24 cellular contexts compared by ENCODE assay signal in the genomic region with DNA sequence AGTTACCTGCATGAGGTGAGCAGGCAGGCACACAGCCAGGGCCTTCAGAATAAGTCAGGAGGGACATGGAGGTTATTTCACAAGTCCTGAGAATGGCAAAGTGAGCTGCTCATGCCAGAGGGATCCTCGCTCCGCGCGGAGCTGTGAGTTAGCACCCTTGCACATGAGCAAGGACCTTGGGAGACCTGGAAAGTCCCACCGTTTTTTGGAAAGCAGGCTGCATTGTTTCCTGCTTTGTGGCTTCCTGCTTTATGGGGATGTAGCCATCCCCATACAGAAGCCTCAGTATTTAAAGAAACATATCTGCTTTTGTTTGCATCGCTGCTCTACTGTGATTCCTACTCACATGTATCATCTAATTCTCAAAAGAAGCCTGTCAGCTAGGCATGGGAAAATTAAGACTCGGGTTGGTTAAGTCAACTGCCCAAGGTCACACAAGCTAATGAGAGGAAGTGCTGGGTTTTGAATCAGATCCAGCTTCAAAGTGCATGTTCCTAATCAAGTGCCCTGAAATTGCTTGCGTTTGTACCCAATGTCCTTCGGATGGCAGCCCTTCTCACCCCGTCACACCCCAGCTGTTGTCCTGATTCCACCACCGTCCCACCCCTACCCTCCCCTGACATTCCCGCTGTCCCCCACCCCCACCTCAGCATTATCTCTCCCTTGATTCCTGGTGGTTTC.
DNase-seq lines count a peak whose midpoint lies in the region; ATAC-seq and TF ChIP-seq lines count a peak whose summit lies in the region.
"Had no signal": no experiment of that assay in that cellular context is flagged by ENCODE, and none has a peak within 500 bp of the region (broad histone marks: within the 10 kb centered on the region; RNA-seq: fewer than 3 reads in every experiment).

No MANE protein-coding gene starts in this region.

- H3K27me3 ChIP-seq in thyroid gland (no peaks in the 10 kb centered on the region), esophagus squamous epithelium (no peaks in the 10 kb centered on the region)
- H3K27me3 ChIP-seq: neutrophil had no signal

- no peaks in the 10 kb centered on the region for H3K9me3 ChIP-seq in thyroid gland
- H3K9me3 ChIP-seq in esophagus squamous epithelium: no peaks in the 10 kb centered on the region
- H3K9me3 ChIP-seq: HAP-1, mucosa of descending colon, neutrophil had no signal

- peaks cover 3 to 30% of the 10 kb centered on the region in 2 donors for H3K4me1 ChIP-seq in thyroid gland
- H3K4me1 ChIP-seq in esophagus squamous epithelium: no peaks in the 10 kb centered on the region
- H3K4me1 ChIP-seq: HAP-1 had no signal

- TF ChIP-seq POLR2A in thyroid gland (IDR thresholded peaks at IDR 0.05): no peak
- no peak for TF ChIP-seq POLR2A in esophagus squamous epithelium (IDR thresholded peaks at IDR 0.05)

- intact Hi-C loops in Right ventricle myocardium superior (cut with DNase I): no loop called here
- intact Hi-C loops in Right ventricle myocardium inferior (cut with DNase I): no loop called here
- intact Hi-C loops in thyroid gland (cut with DNase I): no loop called here
- intact Hi-C loops in posterior cingulate gyrus (cut with DNase I): no loop called here
- intact Hi-C loops in esophagus squamous epithelium (cut with DNase I): no loop called here

- H3K27ac ChIP-seq in thyroid gland: no peak overlapping the region
- no peak overlapping the region for H3K27ac ChIP-seq in esophagus squamous epithelium
- H3K27ac ChIP-seq: epithelial cell of prostate, foreskin keratinocyte had no signal

- in situ Hi-C loops in SK-MEL-5 (cut with HindIII; ENCODE audit: low pct_unique_long_range_greater_than_20kb, low sequenced_read_pairs): no loop called here

- TF ChIP-seq CTCF in thyroid gland (IDR thresholded peaks at IDR 0.05) (no peak), esophagus squamous epithelium (IDR thresholded peaks at IDR 0.05) (no peak)

- no peak for DNase-seq in Right ventricle myocardium superior
- no peak for DNase-seq in Right ventricle myocardium inferior (ENCODE audit: missing footprints)
- peak; percentile 79 for DNase-seq in SK-MEL-5 (ENCODE audit: low read depth, low spot score)
- peak; percentile 34 for DNase-seq in left kidney (ENCODE audit: low read depth, low spot score)
- peak; percentile 79 to 85 for DNase-seq in thyroid gland
- no peak for DNase-seq in posterior cingulate gyrus
- no peak for DNase-seq in esophagus squamous epithelium (lab: John Stamatoyannopoulos, UW)
- DNase-seq: activated CD4-positive, alpha-beta T cell treated with anti-CD3 and anti-CD28 coated beads for 1 hour; activated CD8-positive, alpha-beta T cell treated with anti-CD3 and anti-CD28 coated beads, Interleukin-2, amount 10 ng/mL, durations not matched to agents 7 days and 5 days; activated naive CD4-positive, alpha-beta T cell treated with anti-CD3 and anti-CD28 coated beads for 36 hours; activated T-cell treated with anti-CD3 and anti-CD28 coated beads, Interleukin-2, amount 50 U/mL, for 4 hours; aorta; CD4-positive, CD25-positive, alpha-beta regulatory T cell; foreskin keratinocyte; hippocampal formation; mucosa of descending colon; NCI-H2081; retina; stimulated activated CD4-positive, alpha-beta T cell treated with anti-CD3 and anti-CD28 coated beads, Interleukin-12 subunit alpha, Interleukin-12 subunit beta, amount 100 ng/mL, for 4 hours; stimulated activated CD4-positive, alpha-beta T cell treated with anti-CD3 and anti-CD28 coated beads, Interleukin-4, amount 100 ng/mL, for 4 hours; T1000 had no signal

- peak; percentile 39 for ATAC-seq in Right ventricle myocardium superior (ENCODE audit: poor library complexity)
- ATAC-seq in Right ventricle myocardium inferior: no peak
- ATAC-seq: activated CD8-positive, alpha-beta T cell treated with anti-CD3 and anti-CD28 coated beads, Interleukin-2, amount 10 ng/mL, durations not matched to agents 7 days and 5 days; activated T-cell treated with anti-CD3 and anti-CD28 coated beads, Interleukin-2, amount 50 U/mL, for 4 hours; foreskin keratinocyte; mucosa of descending colon had no signal

- no peaks in the 10 kb centered on the region for H3K36me3 ChIP-seq in thyroid gland
- peaks cover 0 to 6% (median 0%) of the 10 kb centered on the region in 3 donors for H3K36me3 ChIP-seq in esophagus squamous epithelium
- H3K36me3 ChIP-seq: HAP-1 had no signal

- H3K4me3 ChIP-seq in thyroid gland (replicated peaks in 1 of 3): no peak overlapping the region
- H3K4me3 ChIP-seq in esophagus squamous epithelium: no peak overlapping the region
- H3K4me3 ChIP-seq: HAP-1, mucosa of descending colon had no signal

- WGBS in thyroid gland, 2 donors: 66 to 68% methylated on average over 12 of the region's 12 CpGs
- 55 to 60% methylated on average over 10 to 12 of the region's 12 CpGs for WGBS in esophagus squamous epithelium, 2 donors

Comparison
In these comparisons a context has a peak if more than half of its experiments do, and no peak if none do; other contexts are left out.
1. DNase-seq: peak in SK-MEL-5 (single experiment), left kidney (single experiment) and thyroid gland (2 of 2); none in Right ventricle myocardium superior (single experiment), Right ventricle myocardium inferior (single experiment), posterior cingulate gyrus (0 of 10) and esophagus squamous epithelium (single experiment).